ENCODE assay signal across 29 cellular contexts in the genomic region with DNA sequence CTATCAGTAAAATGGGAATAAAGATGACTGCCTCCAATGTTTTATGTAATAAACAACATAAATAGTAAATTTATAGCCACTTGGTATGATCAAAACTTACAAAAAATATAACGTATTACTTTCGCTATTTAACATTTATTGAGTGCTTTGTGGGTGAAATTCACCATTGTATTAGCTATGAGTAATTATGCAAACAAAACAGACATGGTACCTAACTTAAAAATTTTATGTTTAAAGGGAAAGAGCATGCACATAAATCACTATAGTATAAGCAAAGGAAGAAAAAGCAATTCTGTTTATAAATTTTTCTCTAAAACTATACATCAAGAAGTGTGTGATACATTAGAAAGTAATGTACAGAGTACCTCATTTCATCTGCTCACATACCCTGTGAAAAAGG.
"Had no signal": no experiment of that assay in that cellular context is flagged by ENCODE, and none has a peak within 500 bp of the region (broad histone marks: within the 10 kb centered on the region; RNA-seq: fewer than 3 reads in every experiment).

No MANE protein-coding gene starts in this region.

- H3K9ac ChIP-seq: parathyroid adenoma had no signal

- H3K36me3 ChIP-seq: neutrophil, sigmoid colon, stomach, thoracic aorta, thyroid gland, tibial nerve, upper lobe of left lung, vagina had no signal

- H3K27ac ChIP-seq: neutrophil, parathyroid adenoma, psoas muscle, right lobe of liver, sigmoid colon, stomach, thoracic aorta, thyroid gland, tibial nerve, upper lobe of left lung, vagina had no signal

- H3K9me3 Mint-ChIP-seq: nephron progenitor cell; neural crest cell; stimulated activated effector memory CD8-positive, alpha-beta T cell treated with anti-CD3 and anti-CD28 coated beads, Interleukin-12 subunit alpha, Interleukin-12 subunit beta, amount 100 ng/mL, for 72 hours; stimulated activated naive B cell treated with anti-CD40 and anti-IgM and Interleukin-4, amounts not matched to agents 10 μg/mL and 1 μg/mL and 100 μg/mL, for 72 hours; stimulated activated naive CD8-positive, alpha-beta T cell treated with anti-CD3 and anti-CD28 coated beads, Interleukin-15, Interleukin-2, amounts not matched to agents 100 ng/mL and 50 ng/mL, for 24 hours had no signal

- H3K27me3 ChIP-seq: neutrophil, right lobe of liver, sigmoid colon, stomach, thyroid gland, tibial nerve, upper lobe of left lung, vagina had no signal

- H3K36me3 Mint-ChIP-seq: naive thymus-derived CD8-positive, alpha-beta T cell; natural killer cell treated with Interleukin-12 subunit alpha and Interleukin-12 subunit beta and Interleukin-15 and Interleukin-18, amount 100 ng/mL, for 72 hours; stimulated activated effector memory CD8-positive, alpha-beta T cell treated with anti-CD3 and anti-CD28 coated beads, Interleukin-12 subunit alpha, Interleukin-12 subunit beta, amount 100 ng/mL, for 72 hours; stimulated activated naive B cell treated with anti-CD40 and anti-IgM and Interleukin-4, amounts not matched to agents 10 μg/mL and 1 μg/mL and 100 μg/mL, for 72 hours had no signal

- H3K27me3 Mint-ChIP-seq: naive thymus-derived CD8-positive, alpha-beta T cell; natural killer cell treated with Interleukin-12 subunit alpha and Interleukin-12 subunit beta and Interleukin-15 and Interleukin-18, amount 100 ng/mL, for 72 hours; progenitor cell of endocrine pancreas; stimulated activated naive B cell treated with anti-CD40 and anti-IgM and Interleukin-4, amounts not matched to agents 10 μg/mL and 1 μg/mL and 100 μg/mL, for 72 hours; stimulated activated naive CD8-positive, alpha-beta T cell treated with anti-CD3 and anti-CD28 coated beads, Interleukin-15, Interleukin-2, amounts not matched to agents 100 ng/mL and 50 ng/mL, for 24 hours had no signal

- H3K9me3 ChIP-seq: neutrophil, psoas muscle, right lobe of liver, sigmoid colon, thoracic aorta, thyroid gland, tibial nerve, upper lobe of left lung, vagina had no signal

- H3K4me3 ChIP-seq: psoas muscle, right lobe of liver, sigmoid colon, stomach, thoracic aorta, thyroid gland, tibial nerve, upper lobe of left lung, vagina had no signal

- H3K4me3 Mint-ChIP-seq: naive thymus-derived CD8-positive, alpha-beta T cell; natural killer cell treated with Interleukin-12 subunit alpha and Interleukin-12 subunit beta and Interleukin-15 and Interleukin-18, amount 100 ng/mL, for 72 hours; nephron progenitor cell; neural crest cell; stimulated activated effector memory CD8-positive, alpha-beta T cell treated with anti-CD3 and anti-CD28 coated beads, Interleukin-12 subunit alpha, Interleukin-12 subunit beta, amount 100 ng/mL, for 72 hours; stimulated activated naive B cell treated with anti-CD40 and anti-IgM and Interleukin-4, amounts not matched to agents 10 μg/mL and 1 μg/mL and 100 μg/mL, for 72 hours; stimulated activated naive CD8-positive, alpha-beta T cell treated with anti-CD3 and anti-CD28 coated beads, Interleukin-15, Interleukin-2, amounts not matched to agents 100 ng/mL and 50 ng/mL, for 24 hours had no signal

- DNase-seq: naive thymus-derived CD8-positive, alpha-beta T cell; nephron progenitor cell; nucleus accumbens; posterior cingulate gyrus; psoas muscle; right cardiac atrium; right lobe of liver; sigmoid colon; small intestine; stimulated activated CD4-positive, alpha-beta T cell treated with anti-CD3 and anti-CD28 coated beads, Interleukin-15, amount 100 ng/mL, for 24 hours; stimulated activated CD4-positive, alpha-beta T cell treated with anti-CD3 and anti-CD28 coated beads, Interleukin-2, amount 100 ng/mL, for 24 hours; stimulated activated CD4-positive, alpha-beta T cell treated with anti-CD3 and anti-CD28 coated beads, Interleukin-2, amount 100 ng/mL, for 48 hours; stimulated activated CD4-positive, alpha-beta T cell treated with anti-CD3 and anti-CD28 coated beads, Interleukin-4, amount 100 ng/mL, for 24 hours; stimulated activated naive B cell treated with anti-CD40 and anti-IgM and Interleukin-4, amounts not matched to agents 10 μg/mL and 1 μg/mL and 100 μg/mL, for 72 hours; stimulated activated naive CD4-positive, alpha-beta T cell treated with Interleukin-2 at 50 U/mL for 16 hours; stomach; thyroid gland; trophoblast cell; upper lobe of left lung had no signal

- H3K4me1 Mint-ChIP-seq: naive thymus-derived CD8-positive, alpha-beta T cell; nephron progenitor cell; neural crest cell; stimulated activated effector memory CD8-positive, alpha-beta T cell treated with anti-CD3 and anti-CD28 coated beads, Interleukin-12 subunit alpha, Interleukin-12 subunit beta, amount 100 ng/mL, for 72 hours; stimulated activated naive B cell treated with anti-CD40 and anti-IgM and Interleukin-4, amounts not matched to agents 10 μg/mL and 1 μg/mL and 100 μg/mL, for 72 hours had no signal

- H3K4me1 ChIP-seq: parathyroid adenoma, psoas muscle, right lobe of liver, sigmoid colon, stomach, thyroid gland, tibial nerve, upper lobe of left lung, vagina had no signal

- H3K79me2 ChIP-seq: parathyroid adenoma had no signal

- ATAC-seq: naive thymus-derived CD8-positive, alpha-beta T cell; natural killer cell treated with Interleukin-12 subunit alpha and Interleukin-12 subunit beta and Interleukin-15 and Interleukin-18, amount 100 ng/mL, for 72 hours; psoas muscle; right cardiac atrium; right lobe of liver; stimulated activated effector memory CD8-positive, alpha-beta T cell treated with anti-CD3 and anti-CD28 coated beads, Interleukin-12 subunit alpha, Interleukin-12 subunit beta, amount 100 ng/mL, for 72 hours; stimulated activated naive B cell treated with anti-CD40 and anti-IgM and Interleukin-4, amounts not matched to agents 10 μg/mL and 1 μg/mL and 100 μg/mL, for 72 hours had no signal

- H2AFZ ChIP-seq: parathyroid adenoma had no signal

- H3K27ac Mint-ChIP-seq: naive thymus-derived CD8-positive, alpha-beta T cell; natural killer cell treated with Interleukin-12 subunit alpha and Interleukin-12 subunit beta and Interleukin-15 and Interleukin-18, amount 100 ng/mL, for 72 hours; nephron progenitor cell; progenitor cell of endocrine pancreas; stimulated activated effector memory CD8-positive, alpha-beta T cell treated with anti-CD3 and anti-CD28 coated beads, Interleukin-12 subunit alpha, Interleukin-12 subunit beta, amount 100 ng/mL, for 72 hours; stimulated activated naive B cell treated with anti-CD40 and anti-IgM and Interleukin-4, amounts not matched to agents 10 μg/mL and 1 μg/mL and 100 μg/mL, for 72 hours; stimulated activated naive CD8-positive, alpha-beta T cell treated with anti-CD3 and anti-CD28 coated beads, Interleukin-15, Interleukin-2, amounts not matched to agents 100 ng/mL and 50 ng/mL, for 24 hours had no signal
